30 cellular contexts compared by ENCODE assay signal in genomic region chr14:74476107-74476506, GRCh38. TPM values are rescaled to one million over a fixed set of nuclear protein-coding genes. Genes with fewer than 3 reads are reported as not detected.
DNase-seq lines count a peak whose midpoint lies in the region; ATAC-seq and TF ChIP-seq lines count a peak whose summit lies in the region.
"Had no signal": no experiment of that assay in that cellular context is flagged by ENCODE, and none has a peak within 500 bp of the region (broad histone marks: within the 10 kb centered on the region; RNA-seq: fewer than 3 reads in every experiment).

No MANE protein-coding gene starts in this region.

- H3K79me2 ChIP-seq in neural cell (replicated peaks; ENCODE audit: insufficient read depth, low read length), result no peaks in the 10 kb centered on the region

- no peaks in the 10 kb centered on the region for H3K9me2 ChIP-seq in neural cell (ENCODE audit: insufficient read depth, low read length)

- H3K9me3 Mint-ChIP-seq in CD14-positive monocyte, result peaks cover 3 to 7% (median 4%) of the 10 kb centered on the region in 7 donors
- H3K9me3 Mint-ChIP-seq: activated CD8-positive, alpha-beta T cell treated with anti-CD3 and anti-CD28 coated beads for 36 hours had no signal

- H3K4me1 ChIP-seq in stomach, result no peaks in the 10 kb centered on the region
- H3K4me1 ChIP-seq: lower lobe of right lung, spleen, transverse colon had no signal

- ATAC-seq in Right ventricle myocardium superior (ENCODE audit: poor library complexity), result peak; percentile 84
- no peak for ATAC-seq in GM21786 (IDR thresholded peaks at IDR 0.05; ENCODE audit: unreplicated experiment)
- ATAC-seq: activated CD4-positive, CD25-positive, alpha-beta regulatory T cell treated with anti-CD3 and anti-CD28 coated beads, Interleukin-2, amount 50 U/mL, for 24 hours; activated CD8-positive, alpha-beta T cell treated with anti-CD3 and anti-CD28 coated beads for 36 hours; HCT116; lower lobe of right lung had no signal

- H3K4me3 Mint-ChIP-seq in CD14-positive monocyte, result no peak overlapping the region
- H3K4me3 Mint-ChIP-seq: activated CD8-positive, alpha-beta T cell treated with anti-CD3 and anti-CD28 coated beads for 36 hours had no signal

- H3K36me3 ChIP-seq in neural cell (ENCODE audit: insufficient read depth, low read length) (no peaks in the 10 kb centered on the region), stomach (peaks cover 26 to 78% (median 73%) of the 10 kb centered on the region in 4 donors)

- H3K9ac ChIP-seq in neural cell (ENCODE audit: low read length), result peak overlapping the region; percentile 22
- H3K9ac ChIP-seq: BLaER1 had no signal

- no peaks in the 10 kb centered on the region for H3K9me3 ChIP-seq in neural cell (ENCODE audit: low read length)
- no peaks in the 10 kb centered on the region for H3K9me3 ChIP-seq in stomach
- H3K9me3 ChIP-seq: BLaER1, lower lobe of right lung, neutrophil, spleen, transverse colon had no signal

- 84 to 92% (median 88%) methylated on average over 3 to 4 of the region's 4 CpGs for WGBS in stomach, 5 donors

- no peaks in the 10 kb centered on the region for H4K20me1 ChIP-seq in neural cell (ENCODE audit: insufficient read depth)

- no peak for TF ChIP-seq CTCF in neural cell (IDR thresholded peaks at IDR 0.05; ENCODE audit: poor library complexity, severe bottlenecking)
- TF ChIP-seq CTCF in CD14-positive monocyte (IDR thresholded peaks at IDR 0.05), result no peak
- no peak for TF ChIP-seq CTCF in stomach (IDR thresholded peaks at IDR 0.05)

- peak overlapping the region; percentile 34 for H3K4me3 ChIP-seq in neural cell (ENCODE audit: low read length)
- H3K4me3 ChIP-seq in stomach, result no peak overlapping the region
- H3K4me3 ChIP-seq: BLaER1, lower lobe of right lung, spleen, transverse colon had no signal

- peaks cover 0 to 2% (median 0%) of the 10 kb centered on the region in 3 donors for H3K27me3 Mint-ChIP-seq in CD14-positive monocyte (ENCODE audit: low read depth in 3 of 3)
- H3K27me3 Mint-ChIP-seq: activated CD8-positive, alpha-beta T cell treated with anti-CD3 and anti-CD28 coated beads for 36 hours had no signal

- peak overlapping the region; percentile 41 for H2AFZ ChIP-seq in neural cell (ENCODE audit: low read depth, low read length)

- no peak for DNase-seq in Right ventricle myocardium superior
- no peak for DNase-seq in cardiac septum (ENCODE audit: low spot score)
- DNase-seq in CD14-positive monocyte (ENCODE audit: low spot score), result no peak
- DNase-seq in stomach, result no peak
- no peak for DNase-seq in T-helper 9 cell
- DNase-seq: activated CD8-positive, alpha-beta T cell treated with anti-CD3 and anti-CD28 coated beads for 36 hours; activated gamma-delta T cell treated with Interleukin-2 at 50 U/mL for 16 hours; activated T-cell treated with anti-CD3 and anti-CD28 coated beads for 4 hours; cerebellar nuclear complex; effector CD8-positive, alpha-beta T cell; erythroblast; foreskin melanocyte; KBM-7; lower lobe of right lung; MM.1S; NCI-H146; NCI-H2171; NCI-H748 treated with DMSO at 0.1 percent for 48 hours; spleen; stimulated activated CD4-positive, alpha-beta T cell treated with anti-CD3 and anti-CD28 coated beads, Interleukin-4, amount 100 ng/mL, for 1 hour; stimulated activated naive CD4-positive, alpha-beta T cell treated with Interleukin-2 at 50 U/mL for 16 hours; transverse colon had no signal

- peak overlapping the region; percentile 70 for H3K27ac ChIP-seq in cingulate gyrus (ENCODE audit: low read depth, low read length)
- H3K27ac ChIP-seq in neural cell (ENCODE audit: low read length), result peak overlapping the region; percentile 54
- no peak overlapping the region for H3K27ac ChIP-seq in stomach
- H3K27ac ChIP-seq: BLaER1, lower lobe of right lung, neutrophil, spleen, transverse colon had no signal

- no peak for TF ChIP-seq EP300 in neural cell (conservative IDR thresholded peaks at IDR 0.05; ENCODE audit: poor library complexity, severe bottlenecking)
- no peak for TF ChIP-seq EP300 in stomach (IDR thresholded peaks at IDR 0.05)

- peaks cover 11% of the 10 kb centered on the region for H3K4me1 Mint-ChIP-seq in CD14-positive monocyte

- peak overlapping the region in 1 of 7 donors; percentile 38 for H3K27ac Mint-ChIP-seq in CD14-positive monocyte
- H3K27ac Mint-ChIP-seq: activated CD8-positive, alpha-beta T cell treated with anti-CD3 and anti-CD28 coated beads for 36 hours had no signal

- no peak for TF ChIP-seq RAD21 in neural cell (conservative IDR thresholded peaks at IDR 0.05)

- H3F3A ChIP-seq in neural cell (ENCODE audit: insufficient read depth, low read length, poor library complexity, severe bottlenecking), result no peaks in the 10 kb centered on the region

- TF ChIP-seq POLR2A in stomach (IDR thresholded peaks at IDR 0.05), result no peak

- peak overlapping the region; percentile 28 for H3K4me2 ChIP-seq in neural cell (ENCODE audit: low read length)
- H3K4me2 ChIP-seq: BLaER1 had no signal

- no peaks in the 10 kb centered on the region for H3K27me3 ChIP-seq in neural cell (ENCODE audit: insufficient read depth, low read depth, low read length)
- no peaks in the 10 kb centered on the region for H3K27me3 ChIP-seq in stomach
- H3K27me3 ChIP-seq: BLaER1, neutrophil, spleen, transverse colon had no signal

- intact Hi-C loops in Right ventricle myocardium superior (cut with DNase I), result loop anchor here (5.0 kb wide), 1 partner anchor 114 kb away; no protein-coding TSS in a partner anchor
- intact Hi-C loops in cardiac septum (cut with DNase I), result no loop called here
- intact Hi-C loops in CD14-positive monocyte (cut with micrococcal nuclease), result no loop called here
- intact Hi-C loops in stomach (cut with DNase I; ENCODE audit: low total_unique reads), result no loop called here

- peaks cover 73 to 96% of the 10 kb centered on the region in 2 donors for H3K36me3 Mint-ChIP-seq in CD14-positive monocyte

TF ChIP-seq in neural cell, 6 proteins besides CTCF, POLR2A, EP300 and RAD21:
- TF ChIP-seq, protein P1, sequence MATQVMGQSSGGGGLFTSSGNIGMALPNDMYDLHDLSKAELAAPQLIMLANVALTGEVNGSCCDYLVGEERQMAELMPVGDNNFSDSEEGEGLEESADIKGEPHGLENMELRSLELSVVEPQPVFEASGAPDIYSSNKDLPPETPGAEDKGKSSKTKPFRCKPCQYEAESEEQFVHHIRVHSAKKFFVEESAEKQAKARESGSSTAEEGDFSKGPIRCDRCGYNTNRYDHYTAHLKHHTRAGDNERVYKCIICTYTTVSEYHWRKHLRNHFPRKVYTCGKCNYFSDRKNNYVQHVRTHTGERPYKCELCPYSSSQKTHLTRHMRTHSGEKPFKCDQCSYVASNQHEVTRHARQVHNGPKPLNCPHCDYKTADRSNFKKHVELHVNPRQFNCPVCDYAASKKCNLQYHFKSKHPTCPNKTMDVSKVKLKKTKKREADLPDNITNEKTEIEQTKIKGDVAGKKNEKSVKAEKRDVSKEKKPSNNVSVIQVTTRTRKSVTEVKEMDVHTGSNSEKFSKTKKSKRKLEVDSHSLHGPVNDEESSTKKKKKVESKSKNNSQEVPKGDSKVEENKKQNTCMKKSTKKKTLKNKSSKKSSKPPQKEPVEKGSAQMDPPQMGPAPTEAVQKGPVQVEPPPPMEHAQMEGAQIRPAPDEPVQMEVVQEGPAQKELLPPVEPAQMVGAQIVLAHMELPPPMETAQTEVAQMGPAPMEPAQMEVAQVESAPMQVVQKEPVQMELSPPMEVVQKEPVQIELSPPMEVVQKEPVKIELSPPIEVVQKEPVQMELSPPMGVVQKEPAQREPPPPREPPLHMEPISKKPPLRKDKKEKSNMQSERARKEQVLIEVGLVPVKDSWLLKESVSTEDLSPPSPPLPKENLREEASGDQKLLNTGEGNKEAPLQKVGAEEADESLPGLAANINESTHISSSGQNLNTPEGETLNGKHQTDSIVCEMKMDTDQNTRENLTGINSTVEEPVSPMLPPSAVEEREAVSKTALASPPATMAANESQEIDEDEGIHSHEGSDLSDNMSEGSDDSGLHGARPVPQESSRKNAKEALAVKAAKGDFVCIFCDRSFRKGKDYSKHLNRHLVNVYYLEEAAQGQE (IDR thresholded peaks at IDR 0.05; ENCODE audit: borderline replicate concordance), result no peak
- no peak for TF ChIP-seq SMC3 (conservative IDR thresholded peaks at IDR 0.05; ENCODE audit: poor library complexity)
- no peak for TF ChIP-seq EZH2 (IDR thresholded peaks at IDR 0.05; ENCODE audit: borderline replicate concordance, insufficient read depth, low read length, poor library complexity, severe bottlenecking)

RNA-seq across cellular contexts. Expression of gene NPC2, which starts 17.0 kb away (rescaled TPM):
- total RNA-seq in Right ventricle myocardium superior, result 75.8 TPM
- 116 TPM for total RNA-seq in cardiac septum
- polyA plus RNA-seq in neural cell, result 46.8 and 68.8 TPM in 2 replicates
- 7.8 and 12.9 TPM in 2 replicates for polyA minus RNA-seq in neural cell
- polyA plus RNA-seq in CD14-positive monocyte, result 100 to 1,000 TPM; 675 to 772 TPM
- 100 to 1,000 TPM in 3 of 5 donors, 10 to 100 TPM in 2; 62.6 to 186 (median 103) TPM for total RNA-seq in stomach
- polyA plus RNA-seq in stomach, result 100 to 1,000 TPM; 124 to 152 (median 134) TPM

RNA-seq across cellular contexts. Expression of gene ISCA2, which starts 17.5 kb away (rescaled TPM):
- 38.3 TPM for total RNA-seq in Right ventricle myocardium superior
- total RNA-seq in cardiac septum, result 40.5 TPM
- polyA plus RNA-seq in neural cell, result 45.1 and 73.4 TPM in 2 replicates
- polyA minus RNA-seq in neural cell, result 28.5 and 36.3 TPM in 2 replicates
- polyA plus RNA-seq in CD14-positive monocyte, result 10 to 100 TPM; 55.9 to 61.7 TPM
- 10 to 100 TPM in 3 of 5 donors, not detected in 2; 15.2 to 34.3 (median 27.2) TPM for total RNA-seq in stomach
- polyA plus RNA-seq in stomach, result 10 to 100 TPM; 22.1 to 31.9 (median 22.8) TPM

RNA-seq across cellular contexts. Expression of gene SYNDIG1L, which starts 50.1 kb away (rescaled TPM):
- total RNA-seq in Right ventricle myocardium superior (not detected), cardiac septum (not detected), stomach (not detected)
- polyA plus RNA-seq in neural cell (2.0 and 2.1 TPM in 2 replicates), CD14-positive monocyte (not detected), stomach (not detected)
- 2.7 and 2.8 TPM in 2 replicates for polyA minus RNA-seq in neural cell
- total RNA-seq: A172; activated CD8-positive, alpha-beta T cell treated with anti-CD3 and anti-CD28 coated beads for 36 hours had no signal

Comparison
In these comparisons a context has a peak if more than half of its experiments do, and no peak if none do; other contexts are left out.
1. H3K27ac ChIP-seq: peak in cingulate gyrus (single experiment) and neural cell (single experiment); none in stomach (0 of 5).